In the genomic region with DNA sequence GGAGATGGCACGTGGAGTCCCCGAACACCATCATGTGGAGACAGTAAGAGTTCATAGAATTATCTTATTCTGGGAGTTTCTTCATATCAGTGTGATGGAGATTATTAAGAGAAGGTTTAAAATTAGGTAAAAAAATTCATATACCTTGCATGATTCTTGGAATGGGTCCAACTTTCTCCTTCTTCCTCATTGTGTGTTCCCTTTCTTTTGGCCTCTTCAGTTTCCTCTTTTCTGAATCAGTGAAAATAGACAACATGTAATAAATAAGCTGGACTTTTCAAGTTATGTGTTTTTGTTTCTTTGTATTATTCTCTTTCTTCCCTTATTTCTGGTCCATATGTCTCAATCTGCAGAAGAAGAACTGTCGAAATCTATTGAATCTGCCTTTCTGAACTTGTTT, we compare ENCODE assay signal across 17 cellular contexts. TPM values are rescaled to one million over a fixed set of nuclear protein-coding genes. Genes with fewer than 3 reads are reported as not detected.
"Had no signal": no experiment of that assay in that cellular context is flagged by ENCODE, and none has a peak within 500 bp of the region (broad histone marks: within the 10 kb centered on the region; RNA-seq: fewer than 3 reads in every experiment).

No MANE protein-coding gene starts in this region.

- H3K4me1 ChIP-seq: esophagus squamous epithelium, sigmoid colon had no signal

- H3K27ac Mint-ChIP-seq: activated naive CD4-positive, alpha-beta T cell treated with anti-CD3 and anti-CD28 coated beads for 36 hours; memory B cell; nephron; T-helper 2 cell treated with Interferon-gamma antibody and Interleukin-4, amounts not matched to agents 5 μg/mL and 100 μg/mL, for 36 hours; type B pancreatic cell had no signal

- H3K9me3 Mint-ChIP-seq: type B pancreatic cell had no signal

- H3K4me3 Mint-ChIP-seq: activated naive CD4-positive, alpha-beta T cell treated with anti-CD3 and anti-CD28 coated beads for 36 hours; memory B cell; nephron; T-helper 2 cell treated with Interferon-gamma antibody and Interleukin-4, amounts not matched to agents 5 μg/mL and 100 μg/mL, for 36 hours; type B pancreatic cell had no signal

- H3K27ac ChIP-seq: cardiac muscle cell, esophagus squamous epithelium, sigmoid colon, WERI-Rb-1 had no signal

- H3K27me3 Mint-ChIP-seq: memory B cell, type B pancreatic cell had no signal

- H3K36me3 ChIP-seq: cardiac muscle cell, esophagus squamous epithelium, WERI-Rb-1 had no signal

- H3K4me3 ChIP-seq: cardiac muscle cell, esophagus squamous epithelium, sigmoid colon had no signal

- DNase-seq: activated CD4-positive, alpha-beta T cell treated with anti-CD3 and anti-CD28 coated beads for 48 hours; activated CD8-positive, alpha-beta memory T cell treated with anti-CD3 and anti-CD28 coated beads for 24 hours; activated naive CD4-positive, alpha-beta T cell treated with anti-CD3 and anti-CD28 coated beads for 36 hours; esophagus squamous epithelium; foreskin fibroblast; glutamatergic neuron; sigmoid colon; stimulated activated CD4-positive, alpha-beta T cell treated with anti-CD3 and anti-CD28 coated beads, Interleukin-2, amount 100 ng/mL, for 24 hours; stimulated activated naive CD4-positive, alpha-beta T cell; WERI-Rb-1 had no signal

- H3K4me1 Mint-ChIP-seq: nephron had no signal

- ATAC-seq: left lobe of liver had no signal

- H3K27me3 ChIP-seq: cardiac muscle cell, esophagus squamous epithelium, sigmoid colon had no signal

RNA-seq across cellular contexts. Expression of a gene that starts 30.5 kb away (rescaled TPM):
- total RNA-seq: activated naive CD4-positive, alpha-beta T cell treated with anti-CD3 and anti-CD28 coated beads for 36 hours; astrocyte; cardiac muscle cell; sigmoid colon had no signal

RNA-seq across cellular contexts. Expression of a gene that starts 45.9 kb away (rescaled TPM):
- total RNA-seq: cardiac muscle cell had no signal
